ENCODE assay signal across 19 cellular contexts in the genomic region with DNA sequence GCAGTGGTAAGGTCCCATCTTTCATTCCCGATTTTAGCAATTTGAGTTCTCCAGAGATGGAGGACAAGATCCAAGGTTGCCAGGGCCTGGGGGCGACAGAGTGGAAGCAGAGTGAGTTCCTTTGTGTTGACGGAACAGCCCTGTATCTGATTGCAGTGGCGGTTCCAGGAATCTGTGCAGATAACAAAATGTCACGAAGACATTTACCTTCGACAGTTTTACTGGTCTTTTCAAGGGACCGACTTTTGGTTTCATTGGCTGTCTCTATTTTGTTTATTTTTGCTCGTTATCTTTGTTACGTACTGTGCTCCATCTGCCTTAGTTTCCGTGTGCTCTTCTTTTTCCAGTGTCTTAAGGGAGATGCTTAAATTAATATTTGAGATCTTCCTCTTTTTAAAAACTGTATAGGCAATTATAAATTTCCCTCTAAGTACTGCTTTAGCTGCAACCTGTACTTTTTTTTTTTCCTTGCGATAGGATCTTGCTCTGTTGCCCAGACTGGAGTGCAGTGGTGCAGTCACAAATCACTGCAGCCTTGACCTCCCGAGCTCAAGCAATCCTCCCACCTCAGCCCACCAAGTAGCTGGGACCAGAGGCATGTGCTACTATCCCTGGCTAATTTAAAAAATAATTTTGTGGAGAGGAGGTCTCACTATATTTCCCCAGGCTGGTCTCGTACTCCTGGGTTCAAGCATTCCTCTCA. TPM values are rescaled to one million over a fixed set of nuclear protein-coding genes. Genes with fewer than 3 reads are reported as not detected.
DNase-seq lines count a peak whose midpoint lies in the region; ATAC-seq and TF ChIP-seq lines count a peak whose summit lies in the region.
"Had no signal": no experiment of that assay in that cellular context is flagged by ENCODE, and none has a peak within 500 bp of the region (broad histone marks: within the 10 kb centered on the region; RNA-seq: fewer than 3 reads in every experiment).

No MANE protein-coding gene starts in this region.

- no peaks in the 10 kb centered on the region for H3K27me3 ChIP-seq in prostate gland (replicated peaks; ENCODE audit: insufficient read depth)
- H3K27me3 ChIP-seq: BE2C, SJCRH30 had no signal

- H3K36me3 Mint-ChIP-seq in WTC11: no peaks in the 10 kb centered on the region

- CTCF ChIA-PET in WTC11 (lab: Charles Lee): no interaction called here

- H3K36me3 ChIP-seq in prostate gland: no peaks in the 10 kb centered on the region
- H3K36me3 ChIP-seq: BE2C, SJCRH30 had no signal

- H3K4me3 ChIP-seq in prostate gland: no peak overlapping the region
- H3K4me3 ChIP-seq: GM12878, GM23248, PC-9, SJCRH30 had no signal

- ATAC-seq in WTC11 (no peak), left lobe of liver (peak; percentile 24), GM21717 (IDR thresholded peaks at IDR 0.05; ENCODE audit: unreplicated experiment) (no peak)
- ATAC-seq: GM12878 had no signal

- WGBS in prostate gland: 39% methylated on average over 13 of the region's 13 CpGs

- no peaks in the 10 kb centered on the region for H3K9me3 Mint-ChIP-seq in WTC11

- no peaks in the 10 kb centered on the region for H3K27me3 Mint-ChIP-seq in WTC11 (ENCODE audit: low read depth)
- H3K27me3 Mint-ChIP-seq: CD4-positive, alpha-beta memory T cell had no signal

- H3K27ac ChIP-seq in prostate gland: peak overlapping the region; percentile 80 to 85
- H3K27ac ChIP-seq: GM23248, PC-9, SJCRH30 had no signal

- intact Hi-C loops in prostate gland (cut with DNase I): no loop called here

- POLR2A ChIA-PET in WTC11 (lab: Charles Lee): no interaction called here

- no peak for TF ChIP-seq POLR2A in prostate gland (IDR thresholded peaks at IDR 0.05)

- H3K4me1 Mint-ChIP-seq in WTC11: peaks cover 26% of the 10 kb centered on the region

- no peak overlapping the region for H3K27ac Mint-ChIP-seq in WTC11

- peaks cover 31% of the 10 kb centered on the region for H3K4me1 ChIP-seq in prostate gland (replicated peaks)

- DNase-seq in ELF-1 (ENCODE audit: low read depth, low spot score): peak; percentile 73
- DNase-seq in WTC11 (ENCODE audit: low spot score): no peak
- no peak for DNase-seq in left lobe of liver (ENCODE audit: low spot score)
- peak; percentile 84 for DNase-seq in prostate gland (ENCODE audit: low spot score)
- no peak for DNase-seq in activated CD4-positive, alpha-beta T cell treated with anti-CD3 and anti-CD28 coated beads for 48 hours
- DNase-seq in dedifferentiated amniotic fluid mesenchymal stem cell (ENCODE audit: extremely low spot score): no peak
- DNase-seq: BE2C; CD4-positive, alpha-beta memory T cell; DMS79; GM23248; HCEC 1CT; KBM-7; NCI-H1417 treated with DMSO at 0.1 percent for 48 hours; NCI-H2029; NCI-H82; PC-9; SJCRH30 had no signal

- H3K9me3 ChIP-seq in prostate gland: no peaks in the 10 kb centered on the region
- H3K9me3 ChIP-seq: BE2C, SJCRH30 had no signal

- no peak overlapping the region for H3K4me3 Mint-ChIP-seq in WTC11
- H3K4me3 Mint-ChIP-seq: CD4-positive, alpha-beta memory T cell had no signal

- TF ChIP-seq CTCF in WTC11 (IDR thresholded peaks at IDR 0.05) (no peak), prostate gland (IDR thresholded peaks at IDR 0.05) (no peak)

TF ChIP-seq in WTC11, 78 proteins besides CTCF, POLR2A, EP300 and RAD21:
- TF ChIP-seq ZNF423 (CRISPR knock-in tag; IDR thresholded peaks at IDR 0.05) (no peak), ZNF121 (CRISPR knock-in tag; IDR thresholded peaks at IDR 0.05) (peak; percentile 36; the same call in 1 of the 2 replicates)

RNA-seq across cellular contexts. Expression of a gene that starts 23.2 kb away (rescaled TPM):
- 43.2 to 56.0 TPM (median 53.1 TPM) in 3 replicates for total RNA-seq in WTC11 (2021)
- total RNA-seq in left lobe of liver: 38.1 TPM
- total RNA-seq in prostate gland: 100 to 1,000 TPM in 1 of 2 donors, 10 to 100 TPM in 1; 74.6 to 136 TPM

Comparison
In these comparisons a context has a peak if more than half of its experiments do, and no peak if none do; other contexts are left out.
1. DNase-seq: peak in ELF-1 (single experiment) and prostate gland (single experiment); none in WTC11 (single experiment), left lobe of liver (single experiment), activated CD4-positive, alpha-beta T cell treated with anti-CD3 and anti-CD28 coated beads for 48 hours (single experiment) and dedifferentiated amniotic fluid mesenchymal stem cell (single experiment).